ENCODE assay signal across 14 cellular contexts in the genomic region with DNA sequence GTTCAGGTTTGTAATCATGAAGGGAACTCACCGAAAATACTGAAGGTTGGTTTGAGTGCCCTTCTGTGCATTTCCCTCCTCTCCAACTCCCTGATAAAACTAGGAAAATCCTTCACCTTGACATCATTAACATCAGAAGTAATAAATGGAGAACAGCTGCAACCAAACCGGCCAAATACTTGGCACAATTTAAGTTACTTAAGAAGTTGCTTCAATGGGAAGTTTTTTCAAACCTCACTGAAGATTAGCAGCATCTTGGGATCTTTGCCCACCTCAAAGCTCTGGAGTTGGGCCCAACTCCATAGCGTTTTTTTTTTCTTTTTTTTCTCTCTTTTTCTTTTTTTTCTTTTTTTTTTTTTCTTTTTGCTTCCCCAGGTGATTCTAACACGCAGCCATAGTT.
"Had no signal": no experiment of that assay in that cellular context is flagged by ENCODE, and none has a peak within 500 bp of the region (broad histone marks: within the 10 kb centered on the region; RNA-seq: fewer than 3 reads in every experiment).

No MANE protein-coding gene starts in this region.

- DNase-seq: effector memory CD8-positive, alpha-beta T cell; gastrocnemius medialis; heart right ventricle; hypothalamus; kidney glomerular epithelial cell; naive thymus-derived CD8-positive, alpha-beta T cell; stimulated activated CD4-positive, alpha-beta T cell treated with anti-CD3 and anti-CD28 coated beads, Interleukin-2, amount 100 ng/mL, for 48 hours; stimulated activated naive CD4-positive, alpha-beta T cell treated with Interleukin-2 at 50 U/mL for 16 hours; trophoblast cell had no signal

- H3K4me2 ChIP-seq: smooth muscle cell had no signal

- H3K4me1 ChIP-seq: gastrocnemius medialis, heart right ventricle, right atrium auricular region had no signal

- H3K27ac ChIP-seq: epithelial cell of prostate, esophagus muscularis mucosa, gastrocnemius medialis, heart right ventricle, neutrophil, right atrium auricular region had no signal

- H3K27me3 ChIP-seq: esophagus muscularis mucosa, gastrocnemius medialis, heart right ventricle, neutrophil, right atrium auricular region had no signal

- H3K36me3 ChIP-seq: esophagus muscularis mucosa, gastrocnemius medialis, heart right ventricle, neutrophil, right atrium auricular region had no signal

- H3K4me3 ChIP-seq: esophagus muscularis mucosa, gastrocnemius medialis, heart right ventricle, right atrium auricular region, smooth muscle cell had no signal

- ATAC-seq: effector memory CD8-positive, alpha-beta T cell; gastrocnemius medialis; heart right ventricle; naive thymus-derived CD8-positive, alpha-beta T cell had no signal

- H3K9me3 ChIP-seq: esophagus muscularis mucosa, gastrocnemius medialis, neutrophil, right atrium auricular region had no signal
